34 cellular contexts compared by ENCODE assay signal in the genomic region with DNA sequence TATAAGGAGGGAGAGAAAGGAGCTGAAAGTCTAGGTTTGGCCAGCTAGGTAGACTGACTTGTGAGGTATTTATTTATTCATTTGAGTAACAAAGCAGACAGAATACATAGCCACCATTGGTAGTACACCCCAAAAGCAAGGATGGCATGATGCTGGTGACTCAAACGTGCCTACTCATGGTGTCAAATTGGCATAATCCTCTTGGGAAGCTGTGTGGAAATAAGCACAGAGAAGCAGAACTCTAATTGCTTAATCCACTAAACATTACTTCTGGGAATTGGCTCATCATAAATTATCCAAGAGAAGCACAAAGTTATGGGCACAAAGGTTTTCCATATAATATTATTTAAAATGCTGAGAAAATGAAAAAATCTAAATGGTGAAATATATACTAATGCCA. TPM values are rescaled to one million over a fixed set of nuclear protein-coding genes. Genes with fewer than 3 reads are reported as not detected.
"Had no signal": no experiment of that assay in that cellular context is flagged by ENCODE, and none has a peak within 500 bp of the region (broad histone marks: within the 10 kb centered on the region; RNA-seq: fewer than 3 reads in every experiment).

No MANE protein-coding gene starts in this region.

- H3K27ac Mint-ChIP-seq: dendritic cell treated with granulocyte-macrophage colony-stimulating factor and Interleukin-4, amounts not matched to agents 40 ng/mL and 50 ng/mL, for 4 days; endodermal cell; naive thymus-derived CD4-positive, alpha-beta T cell; nephron; stimulated activated naive CD8-positive, alpha-beta T cell treated with anti-CD3 and anti-CD28 coated beads, Interleukin-15, amount 100 ng/mL, for 72 hours; type B pancreatic cell had no signal

- H3K4me2 ChIP-seq: smooth muscle cell had no signal

- H3K4me1 Mint-ChIP-seq: endodermal cell, nephron had no signal

- H3K9me3 ChIP-seq: colonic mucosa, gastrocnemius medialis, prostate gland, right atrium auricular region, thyroid gland had no signal

- H3K27ac ChIP-seq: colonic mucosa, epithelial cell of prostate, gastrocnemius medialis, prostate gland, right atrium auricular region, thyroid gland had no signal

- H3K36me3 Mint-ChIP-seq: naive thymus-derived CD4-positive, alpha-beta T cell; type B pancreatic cell had no signal

- DNase-seq: colonic mucosa; effector CD8-positive, alpha-beta T cell; endodermal cell; foreskin fibroblast; gastrocnemius medialis; head of caudate nucleus; kidney; mesendoderm; midbrain; naive thymus-derived CD4-positive, alpha-beta T cell; nucleus accumbens; stimulated activated CD4-positive, alpha-beta T cell treated with anti-CD3 and anti-CD28 coated beads, Interleukin-12 subunit alpha, Interleukin-12 subunit beta, amount 100 ng/mL, for 4 hours; stimulated activated CD4-positive, alpha-beta T cell treated with anti-CD3 and anti-CD28 coated beads, Interleukin-1b, Interleukin-23, amount 100 ng/mL, for 48 hours; stimulated activated CD4-positive, alpha-beta T cell treated with anti-CD3 and anti-CD28 coated beads, Interleukin-4, amount 100 ng/mL, for 1 hour; stimulated activated naive CD4-positive, alpha-beta T cell; stimulated activated naive CD8-positive, alpha-beta T cell treated with anti-CD3 and anti-CD28 coated beads, Interleukin-15, amount 100 ng/mL, for 72 hours; thyroid gland had no signal

- H3K4me3 ChIP-seq: colonic mucosa, gastrocnemius medialis, prostate gland, right atrium auricular region, smooth muscle cell, thyroid gland had no signal

- H3K9me3 Mint-ChIP-seq: dendritic cell treated with granulocyte-macrophage colony-stimulating factor and Interleukin-4, amounts not matched to agents 40 ng/mL and 50 ng/mL, for 4 days; endodermal cell; naive thymus-derived CD4-positive, alpha-beta T cell; nephron; stimulated activated naive CD8-positive, alpha-beta T cell treated with anti-CD3 and anti-CD28 coated beads, Interleukin-15, amount 100 ng/mL, for 72 hours; type B pancreatic cell had no signal

- H3K4me3 Mint-ChIP-seq: dendritic cell treated with granulocyte-macrophage colony-stimulating factor and Interleukin-4, amounts not matched to agents 40 ng/mL and 50 ng/mL, for 4 days; endodermal cell; naive thymus-derived CD4-positive, alpha-beta T cell; nephron; stimulated activated naive CD8-positive, alpha-beta T cell treated with anti-CD3 and anti-CD28 coated beads, Interleukin-15, amount 100 ng/mL, for 72 hours; type B pancreatic cell had no signal

- H3K36me3 ChIP-seq: colonic mucosa, gastrocnemius medialis, prostate gland, right atrium auricular region, thyroid gland had no signal

- H3K4me1 ChIP-seq: colonic mucosa, gastrocnemius medialis, prostate gland, right atrium auricular region, thyroid gland had no signal

- H3K27me3 ChIP-seq: colonic mucosa, gastrocnemius medialis, right atrium auricular region, thyroid gland had no signal

RNA-seq across cellular contexts. Expression of gene DEFB132, which starts 2.5 kb away (rescaled TPM):
- total RNA-seq: colonic mucosa; endodermal cell; esophagus mucosa; gastrocnemius medialis; glomerular endothelial cell; kidney; lower leg skin; lung microvascular endothelial cell; mucosa of gallbladder; naive thymus-derived CD4-positive, alpha-beta T cell; osteocyte; right atrium auricular region; sciatic nerve; smooth muscle cell; temporal lobe; thyroid gland had no signal
- polyA plus RNA-seq: naive thymus-derived CD4-positive, alpha-beta T cell; smooth muscle cell had no signal

RNA-seq across cellular contexts. Expression of gene DEFB129, which starts 32.9 kb away (rescaled TPM):
- total RNA-seq: colonic mucosa; endodermal cell; esophagus mucosa; gastrocnemius medialis; glomerular endothelial cell; kidney; left lobe of liver; lower leg skin; lung microvascular endothelial cell; mucosa of gallbladder; naive thymus-derived CD4-positive, alpha-beta T cell; osteocyte; prostate gland; right atrium auricular region; sciatic nerve; smooth muscle cell; subcutaneous adipose tissue; temporal lobe; thyroid gland had no signal
- polyA plus RNA-seq: naive thymus-derived CD4-positive, alpha-beta T cell; smooth muscle cell had no signal
